In genomic region chr1:115680730-115681111, GRCh38 we compare ENCODE assay signal across 14 cellular contexts.
"Had no signal": no experiment of that assay in that cellular context is flagged by ENCODE, and none has a peak within 500 bp of the region (broad histone marks: within the 10 kb centered on the region; RNA-seq: fewer than 3 reads in every experiment).

No MANE protein-coding gene starts in this region.

- DNase-seq: activated CD4-positive, alpha-beta T cell treated with anti-CD3 and anti-CD28 coated beads, Interleukin-2, amount 50 U/mL, for 1 hour; activated CD8-positive, alpha-beta memory T cell treated with anti-CD3 and anti-CD28 coated beads, Interleukin-2, amount 10 ng/mL, durations not matched to agents 7 days and 5 days; activated effector memory CD4-positive, alpha-beta T cell treated with anti-CD3 and anti-CD28 coated beads, Interleukin-2, amount 50 U/mL, for 16 hours; activated T-cell treated with anti-CD3 and anti-CD28 coated beads, Interleukin-2, amount 50 U/mL, for 4 hours; amygdala; cerebellar nuclear complex; dermis blood vessel endothelial cell; hippocampal formation; mucosa of descending colon; natural killer cell; occipital lobe; SJCRH30; transverse colon had no signal

- H3K9me3 ChIP-seq: mucosa of descending colon, SJCRH30, transverse colon had no signal

- H3K27ac ChIP-seq: SJCRH30 had no signal

- H3K27me3 ChIP-seq: SJCRH30, transverse colon had no signal

- ATAC-seq: activated CD8-positive, alpha-beta memory T cell treated with anti-CD3 and anti-CD28 coated beads, Interleukin-2, amount 10 ng/mL, durations not matched to agents 7 days and 5 days; activated T-cell treated with anti-CD3 and anti-CD28 coated beads, Interleukin-2, amount 50 U/mL, for 4 hours; mucosa of descending colon; natural killer cell had no signal

- H3K4me3 ChIP-seq: mucosa of descending colon, SJCRH30, skin epidermis, transverse colon had no signal
